In the genomic region with DNA sequence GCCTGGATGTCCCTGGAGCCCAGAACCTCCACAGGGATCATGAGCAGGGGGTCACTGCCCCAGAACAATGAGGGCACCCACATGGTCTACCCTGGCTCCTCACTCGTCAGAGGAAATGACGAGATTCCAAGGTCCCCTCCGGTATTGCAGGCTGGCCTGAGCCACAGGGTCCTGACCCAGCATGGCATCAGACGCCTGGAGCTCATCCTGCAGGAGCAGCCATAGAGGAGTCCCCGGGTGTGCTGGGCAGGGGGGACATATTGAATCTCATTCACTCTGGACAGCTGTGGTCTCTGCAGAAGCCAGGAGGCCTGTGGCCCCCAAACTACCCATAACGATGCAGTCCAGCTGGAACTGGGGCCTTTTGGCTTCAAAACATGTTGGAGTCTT, we compare ENCODE assay signal across 19 cellular contexts. TPM values are rescaled to one million over a fixed set of nuclear protein-coding genes. Genes with fewer than 3 reads are reported as not detected.
"Had no signal": no experiment of that assay in that cellular context is flagged by ENCODE, and none has a peak within 500 bp of the region (broad histone marks: within the 10 kb centered on the region; RNA-seq: fewer than 3 reads in every experiment).

No MANE protein-coding gene starts in this region.

- DNase-seq: activated CD4-positive, alpha-beta T cell treated with anti-CD3 and anti-CD28 coated beads for 36 hours; activated CD8-positive, alpha-beta memory T cell treated with anti-CD3 and anti-CD28 coated beads, Interleukin-2, amount 50 U/mL, for 4 hours; activated CD8-positive, alpha-beta T cell treated with anti-CD3 and anti-CD28 coated beads for 36 hours; activated naive CD8-positive, alpha-beta T cell treated with anti-CD3 and anti-CD28 coated beads, Interleukin-2, amount 10 ng/mL, durations not matched to agents 7 days and 5 days; central memory CD4-positive, alpha-beta T cell; effector memory CD4-positive, alpha-beta T cell; left colon; mammary epithelial cell; naive B cell; stimulated activated CD4-positive, alpha-beta T cell treated with anti-CD3 and anti-CD28 coated beads, Interleukin-2, amount 100 ng/mL, for 48 hours; stimulated activated naive CD4-positive, alpha-beta T cell had no signal

- H3K27ac ChIP-seq: neutrophil had no signal

- H3K36me3 Mint-ChIP-seq: activated naive CD8-positive, alpha-beta T cell treated with anti-CD3 and anti-CD28 coated beads, Interleukin-2, amount 10 ng/mL, durations not matched to agents 7 days and 5 days; brain; naive B cell had no signal

- H3K4me1 Mint-ChIP-seq: activated naive CD8-positive, alpha-beta T cell treated with anti-CD3 and anti-CD28 coated beads, Interleukin-2, amount 10 ng/mL, durations not matched to agents 7 days and 5 days had no signal

- H3K9me3 ChIP-seq: neutrophil, tibial nerve had no signal

- H3K9me3 Mint-ChIP-seq: activated CD8-positive, alpha-beta T cell treated with anti-CD3 and anti-CD28 coated beads for 36 hours; activated naive CD8-positive, alpha-beta T cell treated with anti-CD3 and anti-CD28 coated beads, Interleukin-2, amount 10 ng/mL, durations not matched to agents 7 days and 5 days; activated T-helper 1 cell treated with anti-CD3 and anti-CD28 coated beads, Interleukin-12 subunit alpha, Interleukin-12 subunit beta, Interleukin-2, Interleukin-4 antibody, amounts not matched to agents 30 ng/mL and 10 ng/mL and 1 ng/mL, durations not matched to agents 14 hours and 24 hours and 36 hours; naive B cell had no signal

- H3K4me3 Mint-ChIP-seq: activated CD4-positive, alpha-beta T cell treated with anti-CD3 and anti-CD28 coated beads for 36 hours; activated CD8-positive, alpha-beta T cell treated with anti-CD3 and anti-CD28 coated beads for 36 hours; activated naive CD8-positive, alpha-beta T cell treated with anti-CD3 and anti-CD28 coated beads, Interleukin-2, amount 10 ng/mL, durations not matched to agents 7 days and 5 days; activated T-helper 1 cell treated with anti-CD3 and anti-CD28 coated beads, Interleukin-12 subunit alpha, Interleukin-12 subunit beta, Interleukin-2, Interleukin-4 antibody, amounts not matched to agents 30 ng/mL and 10 ng/mL and 1 ng/mL, durations not matched to agents 14 hours and 24 hours and 36 hours; brain; naive B cell had no signal

- H3K4me3 ChIP-seq: tibial nerve had no signal

- ATAC-seq: activated CD4-positive, alpha-beta T cell treated with anti-CD3 and anti-CD28 coated beads for 36 hours; activated CD8-positive, alpha-beta T cell treated with anti-CD3 and anti-CD28 coated beads for 36 hours; left colon had no signal

- H3K27ac Mint-ChIP-seq: activated CD4-positive, alpha-beta T cell treated with anti-CD3 and anti-CD28 coated beads for 36 hours; activated CD8-positive, alpha-beta T cell treated with anti-CD3 and anti-CD28 coated beads for 36 hours; activated naive CD8-positive, alpha-beta T cell treated with anti-CD3 and anti-CD28 coated beads, Interleukin-2, amount 10 ng/mL, durations not matched to agents 7 days and 5 days; activated T-helper 1 cell treated with anti-CD3 and anti-CD28 coated beads, Interleukin-12 subunit alpha, Interleukin-12 subunit beta, Interleukin-2, Interleukin-4 antibody, amounts not matched to agents 30 ng/mL and 10 ng/mL and 1 ng/mL, durations not matched to agents 14 hours and 24 hours and 36 hours; brain had no signal

- H3K36me3 ChIP-seq: neutrophil, tibial nerve had no signal

- H3K4me1 ChIP-seq: tibial nerve had no signal

- H3K27me3 ChIP-seq: tibial nerve had no signal

RNA-seq across cellular contexts. Expression of gene ANXA8, which starts 27.8 kb away (rescaled TPM):
- total RNA-seq: activated CD4-positive, alpha-beta T cell treated with anti-CD3 and anti-CD28 coated beads for 36 hours; activated CD8-positive, alpha-beta T cell treated with anti-CD3 and anti-CD28 coated beads for 36 hours; activated T-helper 1 cell treated with anti-CD3 and anti-CD28 coated beads, Interleukin-12 subunit alpha, Interleukin-12 subunit beta, Interleukin-2, Interleukin-4 antibody, amounts not matched to agents 30 ng/mL and 10 ng/mL and 1 ng/mL, durations not matched to agents 14 hours and 24 hours and 36 hours; frontal cortex; left colon; skeletal muscle tissue had no signal

RNA-seq across cellular contexts. Expression of gene FAM25G, which starts 35.4 kb away (rescaled TPM):
- total RNA-seq: activated CD4-positive, alpha-beta T cell treated with anti-CD3 and anti-CD28 coated beads for 36 hours; activated CD8-positive, alpha-beta T cell treated with anti-CD3 and anti-CD28 coated beads for 36 hours; activated naive CD8-positive, alpha-beta T cell treated with anti-CD3 and anti-CD28 coated beads, Interleukin-2, amount 10 ng/mL, durations not matched to agents 7 days and 5 days; activated T-helper 1 cell treated with anti-CD3 and anti-CD28 coated beads, Interleukin-12 subunit alpha, Interleukin-12 subunit beta, Interleukin-2, Interleukin-4 antibody, amounts not matched to agents 30 ng/mL and 10 ng/mL and 1 ng/mL, durations not matched to agents 14 hours and 24 hours and 36 hours; frontal cortex; mononuclear cell; skeletal muscle tissue; subcutaneous adipose tissue; tibial nerve had no signal
